Comparison of ENCODE assay signal across 11 cellular contexts in genomic region chr11:77135069-77135468, GRCh38. TPM values are rescaled to one million over a fixed set of nuclear protein-coding genes. Genes with fewer than 3 reads are reported as not detected.
"Had no signal": no experiment of that assay in that cellular context is flagged by ENCODE, and none has a peak within 500 bp of the region (broad histone marks: within the 10 kb centered on the region; RNA-seq: fewer than 3 reads in every experiment).

No MANE protein-coding gene starts in this region.

- H3K9me3 Mint-ChIP-seq: HFFc6 had no signal

- H3K4me3 ChIP-seq: GM23248, HAP-1 had no signal

- H3K4me1 ChIP-seq: HAP-1 had no signal

- DNase-seq: GM23248, GOT3, H7, HFFc6, KBM-7 had no signal

- H3K27ac Mint-ChIP-seq: HFFc6, IgD-negative memory B cell had no signal

- ATAC-seq: HCT116, HepG2 had no signal

- H3K9ac ChIP-seq: GM23248 had no signal

- H3K36me3 Mint-ChIP-seq: IgD-negative memory B cell had no signal

- H3K36me3 ChIP-seq: HAP-1 had no signal

- H3K9me3 ChIP-seq: HAP-1 had no signal

- H3K27ac ChIP-seq: GM23248, HL-60 had no signal

- H3K4me3 Mint-ChIP-seq: HFFc6, IgD-negative memory B cell had no signal

RNA-seq across cellular contexts. Expression of gene MYO7A, which starts 7.0 kb away (rescaled TPM):
- total RNA-seq: GM23248 had no signal

RNA-seq across cellular contexts. Expression of gene OMP, which starts 32.4 kb away (rescaled TPM):
- total RNA-seq: GM23248, H4, H7, HepG2 had no signal
